ENCODE assay signal across 10 cellular contexts in the genomic region with DNA sequence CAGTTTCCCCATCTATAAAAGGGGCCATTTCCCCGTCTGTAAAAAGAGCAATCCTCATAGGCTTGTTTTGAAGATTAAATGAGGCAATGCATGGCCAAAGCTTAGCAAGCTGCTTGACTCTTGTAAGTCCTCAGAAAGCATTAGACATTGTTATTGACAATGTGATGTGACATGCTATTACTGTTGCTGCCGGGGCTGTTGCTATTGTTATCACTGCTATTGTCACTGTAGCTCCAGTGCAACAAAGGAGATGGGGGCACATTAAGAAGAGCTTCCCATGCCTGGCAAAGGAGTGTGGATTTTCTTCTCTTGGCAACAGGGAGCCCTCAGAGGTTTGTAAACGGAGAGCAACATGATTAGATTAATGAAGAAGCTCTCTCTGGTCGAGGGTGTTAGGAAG. TPM values are rescaled to one million over a fixed set of nuclear protein-coding genes. Genes with fewer than 3 reads are reported as not detected.
DNase-seq lines count a peak whose midpoint lies in the region; ATAC-seq, FAIRE-seq and TF ChIP-seq lines count a peak whose summit lies in the region.
"Had no signal": no experiment of that assay in that cellular context is flagged by ENCODE, and none has a peak within 500 bp of the region (broad histone marks: within the 10 kb centered on the region; RNA-seq: fewer than 3 reads in every experiment).

No MANE protein-coding gene starts in this region.

- in situ Hi-C loops in GM12878 (cut with MboI), result no loop called here

- intact Hi-C loops in GM12878 (cut with micrococcal nuclease; ENCODE audit: unreplicated experiment), result loop anchor here (1.0 kb wide), 3 partner anchors 84 to 247 kb away; no protein-coding TSS in a partner anchor
- intact Hi-C loops in spleen (cut with DNase I; ENCODE audit: low total_unique reads), result loop anchor here (5.0 to 10.0 kb wide), 3 partner anchors 86 to 246 kb away; partner anchors contain the start of gene PPP1R16B

- no peaks in the 10 kb centered on the region for H4K20me1 ChIP-seq in GM12878 (ENCODE audit: control insufficient read depth, insufficient read depth)

- 25% methylated on average over 4 of the region's 4 CpGs for WGBS in GM12878 (ENCODE audit: insufficient coverage, insufficient replicate concordance, low lambda C conversion rate, missing lambda C conversion rate)
- 37 to 75% (median 58%) methylated on average over 4 of the region's 4 CpGs for WGBS in spleen, 5 donors

- H3K27ac ChIP-seq in GM12878 (ENCODE audit: control insufficient read depth, insufficient read depth) (peak overlapping the region; percentile 91), spleen (peak overlapping the region; percentile 13 to 88 (median 74))
- H3K27ac ChIP-seq: GM23248 had no signal

- RAD21 ChIA-PET in GM12878 (lab: Charles Lee; ENCODE audit: unreplicated experiment), result interaction anchor here (0.6 to 6.5 kb wide), 37 partner anchors 16 to 263 kb away, joined by 3 to 205 read pairs (median 6); partner anchors contain the start of genes ACTR5, FAM83D and PPP1R16B

- no peak overlapping the region for H3K4me3 ChIP-seq in GM12878
- peak overlapping the region in 1 of 8 donors; percentile 31 for H3K4me3 ChIP-seq in spleen
- H3K4me3 ChIP-seq: adrenal gland, GM23248 had no signal

- peaks cover 20% of the 10 kb centered on the region for H3K79me2 ChIP-seq in GM12878 (ENCODE audit: control insufficient read depth, insufficient read depth, low read length)

- CTCF ChIA-PET in activated CD8-positive, alpha-beta memory T cell treated with anti-CD3 and anti-CD28 coated beads, Interleukin-2, amount 10 ng/mL, durations not matched to agents 7 days and 5 days (lab: Charles Lee), result interaction anchor here (0.8 to 4.2 kb wide), 31 partner anchors 10 to 260 kb away, joined by 3 to 42 read pairs (median 5); partner anchors contain the start of genes ACTR5 and PPP1R16B
- CTCF ChIA-PET in GM12878 (lab: Yijun Ruan, JAX), result interaction anchor here (0.7 to 6.9 kb wide), 45 partner anchors 9 to 349 kb away, joined by 3 to 183 read pairs (median 4); partner anchors contain the start of genes ACTR5, DHX35, FAM83D and PPP1R16B

- BruUV-seq in GM12878 (replicated peaks; lab: Mats Ljungman, UMichigan), result TSS peak; percentile 37

- H3K27ac Mint-ChIP-seq in activated CD8-positive, alpha-beta memory T cell treated with anti-CD3 and anti-CD28 coated beads, Interleukin-2, amount 10 ng/mL, durations not matched to agents 7 days and 5 days, result peak overlapping the region; percentile 89

- H3K4me1 ChIP-seq in GM12878 (ENCODE audit: control insufficient read depth, insufficient read depth, low read length), result peaks cover 50% of the 10 kb centered on the region
- peaks cover 10 to 61% (median 31%) of the 10 kb centered on the region in 6 donors for H3K4me1 ChIP-seq in spleen
- H3K4me1 ChIP-seq: adrenal gland had no signal

- H3K4me1 Mint-ChIP-seq in activated CD8-positive, alpha-beta memory T cell treated with anti-CD3 and anti-CD28 coated beads, Interleukin-2, amount 10 ng/mL, durations not matched to agents 7 days and 5 days, result peaks cover 71% of the 10 kb centered on the region

- FAIRE-seq in GM12878 (lab: Jason Lieb, UNC), result no peak

- TF ChIP-seq POLR2A in GM12878 (IDR thresholded peaks at IDR 0.05; ENCODE audit: low read depth, low read length) (no peak), spleen (IDR thresholded peaks at IDR 0.05) (no peak)

- no peak for TF ChIP-seq EP300 in GM12878 (IDR thresholded peaks at IDR 0.05; ENCODE audit: borderline replicate concordance in 1 of 2, control insufficient read depth in 1 of 2, low read depth in 2 of 2, low read length in 2 of 2)

- H3K36me3 Mint-ChIP-seq in activated CD8-positive, alpha-beta memory T cell treated with anti-CD3 and anti-CD28 coated beads, Interleukin-2, amount 10 ng/mL, durations not matched to agents 7 days and 5 days, result peaks cover 29% of the 10 kb centered on the region

- H2AFZ ChIP-seq in GM12878 (ENCODE audit: control insufficient read depth, low read depth, low read length), result peak overlapping the region; percentile 45
- H2AFZ ChIP-seq: GM23248 had no signal

- H3K36me3 ChIP-seq in GM12878 (ENCODE audit: control insufficient read depth in 2 of 2, insufficient read depth in 2 of 2, low read length in 1 of 2) (peaks cover 36 to 40% of the 10 kb centered on the region in 2 experiments), spleen (peaks cover 0 to 63% (median 10%) of the 10 kb centered on the region in 6 donors)
- H3K36me3 ChIP-seq: adrenal gland had no signal

- peak; percentile 12 for ATAC-seq in activated CD8-positive, alpha-beta memory T cell treated with anti-CD3 and anti-CD28 coated beads, Interleukin-2, amount 10 ng/mL, durations not matched to agents 7 days and 5 days
- peak; percentile 19 for ATAC-seq in GM12878
- no peak for ATAC-seq in HG03457 (IDR thresholded peaks at IDR 0.05; ENCODE audit: unreplicated experiment)

- TF ChIP-seq CTCF in GM12878 (IDR thresholded peaks at IDR 0.05 in 2 of 3, conservative IDR thresholded peaks at IDR 0.05 in 1 of 3; ENCODE audit: control insufficient read depth in 2 of 3, extremely low read depth in 1 of 3, insufficient read depth in 1 of 3, low read depth in 3 of 3, low read length in 3 of 3) (no peak), spleen (IDR thresholded peaks at IDR 0.05 in 8 of 11, conservative IDR thresholded peaks at IDR 0.05 in 3 of 11) (no peak)

- H3K9me3 Mint-ChIP-seq in activated CD8-positive, alpha-beta memory T cell treated with anti-CD3 and anti-CD28 coated beads, Interleukin-2, amount 10 ng/mL, durations not matched to agents 7 days and 5 days (ENCODE audit: low read depth), result no peaks in the 10 kb centered on the region

- SMC1A ChIA-PET in GM12878 (lab: Charles Lee; ENCODE audit: uncharacterized antibody, unreplicated experiment), result interaction anchor here (0.7 to 6.6 kb wide), 43 partner anchors 11 to 248 kb away, joined by 3 to 131 read pairs (median 6); partner anchors contain the start of genes ACTR5 and PPP1R16B

- H3K27me3 Mint-ChIP-seq in activated CD8-positive, alpha-beta memory T cell treated with anti-CD3 and anti-CD28 coated beads, Interleukin-2, amount 10 ng/mL, durations not matched to agents 7 days and 5 days, result no peaks in the 10 kb centered on the region

- POLR2A ChIA-PET in GM12878 (lab: Charles Lee), result interaction anchor here (0.7 to 4.6 kb wide), 11 partner anchors 13 to 167 kb away, joined by 3 to 60 read pairs (median 14); partner anchors contain the start of gene PPP1R16B

- no peak for TF ChIP-seq RAD21 in GM12878 (IDR thresholded peaks at IDR 0.05; ENCODE audit: insufficient read depth, low read depth, low read length)

- H3K9me3 ChIP-seq in GM12878 (replicated peaks; ENCODE audit: control insufficient read depth, insufficient read depth, low read length) (no peaks in the 10 kb centered on the region), spleen (no peaks in the 10 kb centered on the region)
- H3K9me3 ChIP-seq: adrenal gland had no signal

- peak overlapping the region; percentile 42 for H3K4me3 Mint-ChIP-seq in activated CD8-positive, alpha-beta memory T cell treated with anti-CD3 and anti-CD28 coated beads, Interleukin-2, amount 10 ng/mL, durations not matched to agents 7 days and 5 days

- peak overlapping the region; percentile 66 for H3K4me2 ChIP-seq in GM12878 (ENCODE audit: control insufficient read depth, insufficient read depth)

- H3K9ac ChIP-seq in GM12878 (ENCODE audit: control insufficient read depth, insufficient read depth, low read length), result peak overlapping the region; percentile 41; the same call in 1 of the 2 replicates
- H3K9ac ChIP-seq: GM23248 had no signal

- DNase-seq in activated CD8-positive, alpha-beta memory T cell treated with anti-CD3 and anti-CD28 coated beads, Interleukin-2, amount 10 ng/mL, durations not matched to agents 7 days and 5 days, result no peak
- no peak for DNase-seq in activated CD8-positive, alpha-beta memory T cell treated with anti-CD3 and anti-CD28 coated beads, Interleukin-2, amount 50 U/mL, for 48 hours
- DNase-seq in NAMALWA (ENCODE audit: low spot score), result peak; percentile 62
- DNase-seq in GM12878 (ENCODE audit: low read depth, low spot score), result peak; percentile 27
- DNase-seq in spleen, result no peak
- no peak for DNase-seq in iPS-NIHi7 (ENCODE audit: extremely low spot score)
- no peak for DNase-seq in HuH-7.5 (ENCODE audit: low spot score)

- H3K27me3 ChIP-seq in GM12878 (replicated peaks in 1 of 2; ENCODE audit: control insufficient read depth in 2 of 2, insufficient read depth in 2 of 2, low read length in 1 of 2) (no peaks in the 10 kb centered on the region), spleen (replicated peaks in 1 of 7) (no peaks in the 10 kb centered on the region)
- H3K27me3 ChIP-seq: adrenal gland had no signal

TF ChIP-seq in GM12878, 131 proteins besides CTCF, POLR2A, EP300 and RAD21:
- TF ChIP-seq PAX8 (IDR thresholded peaks at IDR 0.05) (no peak), BHLHE40 (IDR thresholded peaks at IDR 0.05; ENCODE audit: borderline replicate concordance in 1 of 2, low read depth in 2 of 2, low read length in 1 of 2) (no peak), WRNIP1 (IDR thresholded peaks at IDR 0.05; ENCODE audit: borderline replicate concordance, low read depth, low read length) (0 out of 2 replicates have a peak, but pooled peaks have one; percentile 2), JUND (IDR thresholded peaks at IDR 0.05; ENCODE audit: low read depth, low read length) (no peak), KDM1A (IDR thresholded peaks at IDR 0.05; ENCODE audit: borderline replicate concordance) (no peak)

RNA-seq across cellular contexts. Expression of gene FAM83D, which starts 33.2 kb away (rescaled TPM):
- 10 to 100 TPM; 23.1 to 28.4 TPM for total RNA-seq in activated CD8-positive, alpha-beta memory T cell treated with anti-CD3 and anti-CD28 coated beads, Interleukin-2, amount 10 ng/mL, durations not matched to agents 7 days and 5 days
- 14.1 and 16.3 TPM in 2 replicates for total RNA-seq in GM12878 (2013; cell fraction: nucleolus; rRNA removed)
- 21.5 and 21.6 TPM in 2 replicates for total RNA-seq in GM12878 (2014; rRNA removed)
- 12.7 and 13.6 TPM in 2 replicates for total RNA-seq in GM12878 (2014; rRNA removed; fragmentation: Illumina TruSeq; extraction: Trizol)
- 16.6 and 18.2 TPM in 2 replicates for total RNA-seq in GM12878 (2021)
- 7.7 TPM for polyA plus RNA-seq in GM12878 (2011; ENCODE audit: low read depth)
- 32.4 and 34.8 TPM in 2 replicates for polyA plus RNA-seq in GM12878 (2011; rRNA removed)
- polyA plus RNA-seq in GM12878 (2011; cell fraction: cytosol; rRNA removed), result 28.1 and 32.3 TPM in 2 replicates
- 37.1 and 42.7 TPM in 2 replicates for polyA plus RNA-seq in GM12878 (2011; cell fraction: nucleus; rRNA removed)
- 9.5 and 10.5 TPM in 2 replicates for polyA plus RNA-seq in GM12878 (2012)
- 19.7 and 20.2 TPM in 2 replicates for polyA plus RNA-seq in GM12878 (2014; fragmentation: Illumina TruSeq; extraction: Trizol)
- polyA plus RNA-seq in GM12878 (2014; fragmentation: Nextera tagmentation; extraction: Ambion mirVana), result 1 to 10 TPM; 4.5 to 6.0 TPM
- 17.4 and 19.1 TPM in 2 replicates for polyA plus RNA-seq in GM12878 (2014; rRNA removed)
- 10 to 100 TPM; 34.1 to 34.2 TPM for polyA plus RNA-seq in GM12878 (2016; fragmentation: Nextera tagmentation; extraction: Ambion mirVana)
- polyA minus RNA-seq in GM12878 (2011; rRNA and poly(A)+ RNA removed), result 37.1 and 42.8 TPM in 2 replicates
- polyA minus RNA-seq in GM12878 (2011; cell fraction: cytosol; rRNA and poly(A)+ RNA removed), result 13.1 and 15.3 TPM in 2 replicates
- polyA minus RNA-seq in GM12878 (2011; cell fraction: nucleus; rRNA and poly(A)+ RNA removed), result 18.9 and 35.2 TPM in 2 replicates
- total RNA-seq in spleen, result 1 to 10 TPM in 5 of 7 donors, under 1 TPM in 2; 0.46 to 3.0 (median 1.5) TPM
- 1 to 10 TPM in 2 of 3 donors, under 1 TPM in 1; 0.76 to 1.2 (median 1.2) TPM for polyA plus RNA-seq in spleen

Comparison
In these comparisons a context has a peak if more than half of its experiments do, and no peak if none do; other contexts are left out.
1. DNase-seq: peak in NAMALWA (single experiment) and GM12878 (single experiment); none in activated CD8-positive, alpha-beta memory T cell treated with anti-CD3 and anti-CD28 coated beads, Interleukin-2, amount 10 ng/mL, durations not matched to agents 7 days and 5 days (single experiment), activated CD8-positive, alpha-beta memory T cell treated with anti-CD3 and anti-CD28 coated beads, Interleukin-2, amount 50 U/mL, for 48 hours (single experiment), spleen (single experiment), iPS-NIHi7 (single experiment) and HuH-7.5 (single experiment).